Comparison of ENCODE assay signal across 10 cellular contexts in genomic region chr22:17964647-17965046, GRCh38. TPM values are rescaled to one million over a fixed set of nuclear protein-coding genes. Genes with fewer than 3 reads are reported as not detected.
DNase-seq lines count a peak whose midpoint lies in the region; ATAC-seq and TF ChIP-seq lines count a peak whose summit lies in the region.
"Had no signal": no experiment of that assay in that cellular context is flagged by ENCODE, and none has a peak within 500 bp of the region (broad histone marks: within the 10 kb centered on the region; RNA-seq: fewer than 3 reads in every experiment).

No MANE protein-coding gene starts in this region.

- H3K9me3 ChIP-seq in SJCRH30 (replicated peaks) = no peaks in the 10 kb centered on the region

- peaks cover 38% of the 10 kb centered on the region for H3K4me1 ChIP-seq in SJCRH30

- H3K4me3 ChIP-seq in AG10803 (ENCODE audit: low read length) = peak overlapping the region; percentile 8; the same call in 1 of the 2 replicates
- no peak overlapping the region for H3K4me3 ChIP-seq in SJCRH30

- no peak for TF ChIP-seq CTCF in AG10803 (conservative IDR thresholded peaks at IDR 0.05; ENCODE audit: low read length)

- ATAC-seq in GM19025 (IDR thresholded peaks at IDR 0.05; ENCODE audit: low read depth, unreplicated experiment) (peak; percentile 75), HG02943 (IDR thresholded peaks at IDR 0.05; ENCODE audit: low read depth, unreplicated experiment) (peak; percentile 75)

- no peak for DNase-seq in AG10803 (ENCODE audit: low read depth)
- no peak for DNase-seq in SJCRH30
- DNase-seq in stimulated activated CD4-positive, alpha-beta T cell treated with anti-CD3 and anti-CD28 coated beads, Interleukin-2, amount 100 ng/mL, for 24 hours = no peak
- DNase-seq in hypothalamus (lab: John Stamatoyannopoulos, UW) = no peak
- DNase-seq in T-helper 9 cell = no peak
- DNase-seq in NCI-H1436 (lab: John Stamatoyannopoulos, UW) = no peak
- DNase-seq: AML-193, NCI-H146 had no signal

- H3K36me3 ChIP-seq in SJCRH30 = no peaks in the 10 kb centered on the region

- H3K27ac ChIP-seq in SJCRH30 = 0 out of 2 replicates have a peak overlapping the region, but pooled peaks have one; percentile 5

- H3K27me3 ChIP-seq in SJCRH30 = no peaks in the 10 kb centered on the region

RNA-seq across cellular contexts. Expression of gene MICAL3, which starts 59.7 kb away (rescaled TPM):
- total RNA-seq in SJCRH30 (2014; rRNA removed; shearing (Covaris generic)) = 21.9 and 26.1 TPM in 2 replicates
